ENCODE assay signal across 8 cellular contexts in genomic region chr16:10453159-10453510, GRCh38.
"Had no signal": no experiment of that assay in that cellular context is flagged by ENCODE, and none has a peak within 500 bp of the region (broad histone marks: within the 10 kb centered on the region; RNA-seq: fewer than 3 reads in every experiment).

No MANE protein-coding gene starts in this region.

- H3K27ac Mint-ChIP-seq: IgD-negative memory B cell had no signal

- ATAC-seq: K562 had no signal

- H3K9ac ChIP-seq: KMS-11 had no signal

- H3K4me2 ChIP-seq: KMS-11 had no signal

- H3K4me3 Mint-ChIP-seq: IgD-negative memory B cell had no signal

- H3K27me3 Mint-ChIP-seq: IgD-negative memory B cell had no signal

- DNase-seq: IMR-90, KBM-7, KG1 had no signal

- H3K4me3 ChIP-seq: K562 had no signal

- FAIRE-seq: HTR-8/SVneo, K562 had no signal

- H3K27ac ChIP-seq: HL-60, KMS-11 had no signal
